Comparison of ENCODE assay signal across 2 cellular contexts in genomic region chr12:1880153-1880845, GRCh38.
TF ChIP-seq lines count a peak whose summit lies in the region.

No MANE protein-coding gene starts in this region.

TF ChIP-seq in A549, 52 proteins besides CTCF, POLR2A, EP300 and RAD21:
- TF ChIP-seq, protein P1, sequence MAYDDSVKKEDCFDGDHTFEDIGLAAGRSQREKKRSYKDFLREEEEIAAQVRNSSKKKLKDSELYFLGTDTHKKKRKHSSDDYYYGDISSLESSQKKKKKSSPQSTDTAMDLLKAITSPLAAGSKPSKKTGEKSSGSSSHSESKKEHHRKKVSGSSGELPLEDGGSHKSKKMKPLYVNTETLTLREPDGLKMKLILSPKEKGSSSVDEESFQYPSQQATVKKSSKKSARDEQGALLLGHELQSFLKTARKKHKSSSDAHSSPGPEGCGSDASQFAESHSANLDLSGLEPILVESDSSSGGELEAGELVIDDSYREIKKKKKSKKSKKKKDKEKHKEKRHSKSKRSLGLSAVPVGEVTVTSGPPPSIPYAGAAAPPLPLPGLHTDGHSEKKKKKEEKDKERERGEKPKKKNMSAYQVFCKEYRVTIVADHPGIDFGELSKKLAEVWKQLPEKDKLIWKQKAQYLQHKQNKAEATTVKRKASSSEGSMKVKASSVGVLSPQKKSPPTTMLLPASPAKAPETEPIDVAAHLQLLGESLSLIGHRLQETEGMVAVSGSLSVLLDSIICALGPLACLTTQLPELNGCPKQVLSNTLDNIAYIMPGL (CRISPR knock-in tag; IDR thresholded peaks at IDR 0.05; ENCODE audit: borderline replicate concordance) = no peak
- TF ChIP-seq MAFK (IDR thresholded peaks at IDR 0.05; ENCODE audit: partially characterized antibody) = peak; percentile 8

TF ChIP-seq in HepG2, 621 proteins besides CTCF, POLR2A, EP300 and RAD21:
- TF ChIP-seq TARDBP (CRISPR knock-in tag; IDR thresholded peaks at IDR 0.05) (no peak), NFE2L2 (IDR thresholded peaks at IDR 0.05; ENCODE audit: low read length) (peak; percentile 54; the same call in 1 of the 2 replicates), HIC2 (CRISPR knock-in tag; IDR thresholded peaks at IDR 0.05; ENCODE audit: low read depth) (no peak), ZFAT (CRISPR knock-in tag; conservative IDR thresholded peaks at IDR 0.05) (no peak), SALL1 (CRISPR knock-in tag; IDR thresholded peaks at IDR 0.05) (no peak), ZNF768 (CRISPR knock-in tag; IDR thresholded peaks at IDR 0.05) (peak; percentile 80; the same call in 1 of the 2 replicates), XRCC5 (optimal IDR thresholded peaks at IDR 0.05; ENCODE audit: low read length) (no peak), XBP1 (CRISPR knock-in tag; IDR thresholded peaks at IDR 0.05) (no peak), MAFK (conservative IDR thresholded peaks at IDR 0.05 in 1 of 2, IDR thresholded peaks at IDR 0.05 in 1 of 2; ENCODE audit: low read length in 2 of 2) (0 out of 4 replicates have a peak, but pooled peaks of 1 of the 2 experiments have one; percentile 20), HCFC1 (IDR thresholded peaks at IDR 0.05; ENCODE audit: low read depth, low read length) (no peak), ZKSCAN1 (IDR thresholded peaks at IDR 0.05; ENCODE audit: low read length) (no peak)
